In the genomic region with DNA sequence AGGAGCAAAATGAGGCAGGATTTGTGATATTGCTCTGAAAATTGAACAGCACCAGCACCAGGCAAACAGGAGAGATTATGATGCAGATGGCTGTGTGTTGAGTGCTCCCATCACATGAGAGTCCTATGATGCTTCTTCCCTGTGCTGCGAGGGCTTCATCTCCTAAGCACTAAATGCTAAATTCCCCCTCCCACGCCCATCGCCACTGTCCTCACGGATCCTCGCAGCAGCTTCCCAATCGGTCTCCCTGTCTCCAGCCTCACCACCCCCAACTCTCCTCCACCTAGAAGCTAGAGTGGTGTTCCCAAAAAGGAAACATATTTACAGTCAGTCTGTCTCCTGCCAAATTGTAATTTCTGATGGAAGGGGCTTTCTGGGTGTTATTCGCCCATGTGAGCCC, we compare ENCODE assay signal across 26 cellular contexts.
"Had no signal": no experiment of that assay in that cellular context is flagged by ENCODE, and none has a peak within 500 bp of the region (broad histone marks: within the 10 kb centered on the region; RNA-seq: fewer than 3 reads in every experiment).

No MANE protein-coding gene starts in this region.

- H3K9me3 Mint-ChIP-seq: natural killer cell had no signal

- DNase-seq: heart right ventricle; left colon; left lung; mammary epithelial cell; mesenchymal stem cell; naive B cell; natural killer cell; nephron progenitor cell; pancreas; right lobe of liver; stimulated activated CD4-positive, alpha-beta T cell treated with anti-CD3 and anti-CD28 coated beads, Interleukin-12 subunit alpha, Interleukin-12 subunit beta, amount 100 ng/mL, for 4 hours; stimulated activated CD4-positive, alpha-beta T cell treated with anti-CD3 and anti-CD28 coated beads, Interleukin-15, amount 100 ng/mL, for 24 hours; stimulated activated CD4-positive, alpha-beta T cell treated with anti-CD3 and anti-CD28 coated beads, Interleukin-2, amount 100 ng/mL, for 24 hours; stimulated activated CD4-positive, alpha-beta T cell treated with anti-CD3 and anti-CD28 coated beads, Interleukin-4, amount 100 ng/mL, for 1 hour; stimulated activated naive B cell treated with anti-CD40 and anti-IgM and Interleukin-4, amounts not matched to agents 10 μg/mL and 1 μg/mL and 100 μg/mL, for 72 hours; stimulated activated naive CD8-positive, alpha-beta T cell treated with anti-CD3 and anti-CD28 coated beads, Interleukin-15, Interleukin-2, amounts not matched to agents 100 U/mL and 50 U/mL, for 24 hours; stomach; testis; thyroid gland; transverse colon; upper lobe of left lung had no signal

- H3K36me3 Mint-ChIP-seq: natural killer cell; stimulated activated naive B cell treated with anti-CD40 and anti-IgM and Interleukin-4, amounts not matched to agents 10 μg/mL and 1 μg/mL and 100 μg/mL, for 72 hours had no signal

- H3K27ac ChIP-seq: heart right ventricle, hepatocyte, left lung, lower lobe of right lung, pancreas, right atrium auricular region, right lobe of liver, skin epidermis, testis, thyroid gland, transverse colon, upper lobe of left lung, vagina had no signal

- H3K4me1 Mint-ChIP-seq: natural killer cell had no signal

- ATAC-seq: heart right ventricle; left colon; left lung; lower lobe of right lung; natural killer cell; pancreas; right lobe of liver; stimulated activated naive B cell treated with anti-CD40 and anti-IgM and Interleukin-4, amounts not matched to agents 10 μg/mL and 1 μg/mL and 100 μg/mL, for 72 hours; stimulated activated naive CD8-positive, alpha-beta T cell treated with anti-CD3 and anti-CD28 coated beads, Interleukin-15, Interleukin-2, amounts not matched to agents 100 U/mL and 50 U/mL, for 24 hours had no signal

- H3K27ac Mint-ChIP-seq: naive B cell; natural killer cell; nephron progenitor cell; stimulated activated naive B cell treated with anti-CD40 and anti-IgM and Interleukin-4, amounts not matched to agents 10 μg/mL and 1 μg/mL and 100 μg/mL, for 72 hours had no signal

- H3K4me3 Mint-ChIP-seq: natural killer cell; nephron progenitor cell; stimulated activated naive B cell treated with anti-CD40 and anti-IgM and Interleukin-4, amounts not matched to agents 10 μg/mL and 1 μg/mL and 100 μg/mL, for 72 hours had no signal
